Comparison of ENCODE assay signal across 1 cellular context in genomic region chr16:27867122-27868110, GRCh38.
TF ChIP-seq lines count a peak whose summit lies in the region.

No MANE protein-coding gene starts in this region.

TF ChIP-seq in HepG2, 621 proteins besides CTCF, POLR2A, EP300 and RAD21 (continued from another document and continues in another):
- TF ChIP-seq IKZF5 (CRISPR knock-in tag; IDR thresholded peaks at IDR 0.05): no peak
- no peak for TF ChIP-seq GATAD2A (CRISPR knock-in tag; IDR thresholded peaks at IDR 0.05)
- TF ChIP-seq STAG1 (CRISPR knock-in tag; IDR thresholded peaks at IDR 0.05): peak; percentile 78
- no peak for TF ChIP-seq ZFP36L1 (CRISPR knock-in tag; IDR thresholded peaks at IDR 0.05)
- TF ChIP-seq BCL6 (CRISPR knock-in tag; IDR thresholded peaks at IDR 0.05): no peak
- TF ChIP-seq ZNF225 (CRISPR knock-in tag; IDR thresholded peaks at IDR 0.05): 0 out of 2 replicates have a peak, but pooled peaks have one; percentile 70
- no peak for TF ChIP-seq MYPOP (CRISPR knock-in tag; IDR thresholded peaks at IDR 0.05)
- peak; percentile 61; the same call in 1 of the 2 replicates for TF ChIP-seq GATAD1 (CRISPR knock-in tag; IDR thresholded peaks at IDR 0.05)
- peak; percentile 29; the same call in 1 of the 3 replicates for TF ChIP-seq MXI1 (IDR thresholded peaks at IDR 0.05; ENCODE audit: borderline replicate concordance, low read depth, low read length)
- no peak for TF ChIP-seq ZNF775 (CRISPR knock-in tag; IDR thresholded peaks at IDR 0.05; ENCODE audit: borderline replicate concordance)
- TF ChIP-seq DPF2 (CRISPR knock-in tag; IDR thresholded peaks at IDR 0.05; ENCODE audit: borderline replicate concordance, low read depth): no peak
- no peak for TF ChIP-seq ZNF264 (CRISPR knock-in tag; IDR thresholded peaks at IDR 0.05)
- no peak for TF ChIP-seq ZNF224 (CRISPR knock-in tag; IDR thresholded peaks at IDR 0.05)
- no peak for TF ChIP-seq PPARG (CRISPR knock-in tag; conservative IDR thresholded peaks at IDR 0.05)
- TF ChIP-seq ARHGAP35 (CRISPR knock-in tag; IDR thresholded peaks at IDR 0.05; ENCODE audit: borderline replicate concordance): no peak
- no peak for TF ChIP-seq SRF (IDR thresholded peaks at IDR 0.05; ENCODE audit: low read depth, low read length)
- TF ChIP-seq FOXO4 (CRISPR knock-in tag; conservative IDR thresholded peaks at IDR 0.05): no peak
- TF ChIP-seq RXRB (CRISPR knock-in tag; IDR thresholded peaks at IDR 0.05; ENCODE audit: borderline replicate concordance): no peak
- TF ChIP-seq ZNF709 (CRISPR knock-in tag; IDR thresholded peaks at IDR 0.05): no peak
- TF ChIP-seq THRA (CRISPR knock-in tag; IDR thresholded peaks at IDR 0.05; ENCODE audit: borderline replicate concordance): peak; percentile 24; the same call in 1 of the 2 replicates
- TF ChIP-seq ELF1 (CRISPR knock-in tag; IDR thresholded peaks at IDR 0.05): peak; percentile 62
- TF ChIP-seq LBX2 (CRISPR knock-in tag; IDR thresholded peaks at IDR 0.05; ENCODE audit: borderline replicate concordance): no peak
- TF ChIP-seq ZNF724P (CRISPR knock-in tag; IDR thresholded peaks at IDR 0.05; ENCODE audit: borderline replicate concordance): no peak
- no peak for TF ChIP-seq ZNF354B (CRISPR knock-in tag; IDR thresholded peaks at IDR 0.05)
- TF ChIP-seq ERF (CRISPR knock-in tag; IDR thresholded peaks at IDR 0.05): no peak
- TF ChIP-seq ATF4 (CRISPR knock-in tag; IDR thresholded peaks at IDR 0.05): no peak
- TF ChIP-seq ELF3 (CRISPR knock-in tag; IDR thresholded peaks at IDR 0.05): no peak
- TF ChIP-seq KLF11 (CRISPR knock-in tag; IDR thresholded peaks at IDR 0.05): no peak
- no peak for TF ChIP-seq TFDP2 (CRISPR knock-in tag; IDR thresholded peaks at IDR 0.05)
- TF ChIP-seq RERE (CRISPR knock-in tag; IDR thresholded peaks at IDR 0.05; ENCODE audit: low read depth): no peak
- TF ChIP-seq E2F2 (CRISPR knock-in tag; IDR thresholded peaks at IDR 0.05; ENCODE audit: borderline replicate concordance): no peak
- no peak for TF ChIP-seq ATF7-NPFF (CRISPR knock-in tag; IDR thresholded peaks at IDR 0.05; ENCODE audit: low read depth)
- peak; percentile 31 for TF ChIP-seq CBX1 (IDR thresholded peaks at IDR 0.05; ENCODE audit: low read depth)
- TF ChIP-seq NFRKB (IDR thresholded peaks at IDR 0.05): no peak
- TF ChIP-seq LCORL (IDR thresholded peaks at IDR 0.05): no peak
- TF ChIP-seq LCORL (CRISPR knock-in tag; IDR thresholded peaks at IDR 0.05): no peak
- peak; percentile 44; the same call in 1 of the 2 replicates for TF ChIP-seq SPEN (CRISPR knock-in tag; IDR thresholded peaks at IDR 0.05; ENCODE audit: low read depth)
- TF ChIP-seq ZNF670 (CRISPR knock-in tag; IDR thresholded peaks at IDR 0.05; ENCODE audit: borderline replicate concordance): no peak
- peak; percentile 69 for TF ChIP-seq POGZ (CRISPR knock-in tag; IDR thresholded peaks at IDR 0.05)
- TF ChIP-seq ZNF570 (CRISPR knock-in tag; IDR thresholded peaks at IDR 0.05; ENCODE audit: borderline replicate concordance): no peak
- no peak for TF ChIP-seq PATZ1 (CRISPR knock-in tag; IDR thresholded peaks at IDR 0.05)
- no peak for TF ChIP-seq IRF1 (CRISPR knock-in tag; IDR thresholded peaks at IDR 0.05; ENCODE audit: low read depth)
- TF ChIP-seq SETDB1 (CRISPR knock-in tag; IDR thresholded peaks at IDR 0.05; ENCODE audit: borderline replicate concordance): peak; percentile 62; the same call in 1 of the 2 replicates
- TF ChIP-seq SP1 (IDR thresholded peaks at IDR 0.05): no peak
- TF ChIP-seq SP1 (CRISPR knock-in tag; IDR thresholded peaks at IDR 0.05): peak; percentile 92
- no peak for TF ChIP-seq MLLT10 (CRISPR knock-in tag; IDR thresholded peaks at IDR 0.05)
- TF ChIP-seq SP4 (CRISPR knock-in tag; IDR thresholded peaks at IDR 0.05): peak; percentile 86
- no peak for TF ChIP-seq ZNF841 (CRISPR knock-in tag; IDR thresholded peaks at IDR 0.05; ENCODE audit: borderline replicate concordance)
